ENCODE assay signal across 1 cellular context in genomic region chr4:88753658-88754431, GRCh38.
A peak's percentile ranks its signal among the peaks of the same experiment; 100 is the strongest.
TF ChIP-seq lines count a peak whose summit lies in the region.

No MANE protein-coding gene starts in this region.

TF ChIP-seq in HepG2, 621 proteins besides CTCF, POLR2A, EP300 and RAD21 (continued from another document and continues in another):
- 0 out of 2 replicates have a peak, but pooled peaks have one; percentile 43 for TF ChIP-seq TFAP4 (IDR thresholded peaks at IDR 0.05; ENCODE audit: borderline replicate concordance, low read depth)
- no peak for TF ChIP-seq GPBP1L1 (CRISPR knock-in tag; IDR thresholded peaks at IDR 0.05)
- peak; percentile 60; the same call in 1 of the 3 replicates for TF ChIP-seq MXI1 (IDR thresholded peaks at IDR 0.05; ENCODE audit: borderline replicate concordance, low read depth, low read length)
- 0 out of 4 replicates have a peak, but pooled peaks of 1 of the 2 experiments have one; percentile 23 for TF ChIP-seq KLF16 (CRISPR knock-in tag; IDR thresholded peaks at IDR 0.05)
- peak; percentile 62 for TF ChIP-seq CREM (IDR thresholded peaks at IDR 0.05)
- no peak for TF ChIP-seq CREM (CRISPR knock-in tag; IDR thresholded peaks at IDR 0.05)
- peak; percentile 71 for TF ChIP-seq ASH2L (IDR thresholded peaks at IDR 0.05; ENCODE audit: insufficient read length, low read depth, low read length)
- TF ChIP-seq ZFX (CRISPR knock-in tag; IDR thresholded peaks at IDR 0.05; ENCODE audit: low read depth), result peak; percentile 47
- TF ChIP-seq NCOR1 (IDR thresholded peaks at IDR 0.05; ENCODE audit: borderline replicate concordance, low read length), result peak; percentile 46; the same call in 1 of the 2 replicates
- TF ChIP-seq PBX2 (CRISPR knock-in tag; IDR thresholded peaks at IDR 0.05), result 0 out of 2 replicates have a peak, but pooled peaks have one; percentile 39
- no peak for TF ChIP-seq TMF1 (CRISPR knock-in tag; IDR thresholded peaks at IDR 0.05; ENCODE audit: low read depth)
- TF ChIP-seq MLX (CRISPR knock-in tag; IDR thresholded peaks at IDR 0.05), result peak; percentile 61; the same call in 1 of the 2 replicates
- TF ChIP-seq ISL2 (CRISPR knock-in tag; IDR thresholded peaks at IDR 0.05), result peak; percentile 76
- peak; percentile 76; the same call in 1 of the 2 replicates for TF ChIP-seq ETV5 (CRISPR knock-in tag; IDR thresholded peaks at IDR 0.05; ENCODE audit: borderline replicate concordance)
- peak; percentile 11; the same call in 1 of the 2 replicates for TF ChIP-seq HMG20A (CRISPR knock-in tag; IDR thresholded peaks at IDR 0.05; ENCODE audit: borderline replicate concordance)
- peak in 1 of 2 experiments; percentile 44; a peak in 1 of 4 replicates for TF ChIP-seq ATF4 (CRISPR knock-in tag; IDR thresholded peaks at IDR 0.05)
- peak; percentile 47; the same call in 1 of the 2 replicates for TF ChIP-seq AHDC1 (CRISPR knock-in tag; IDR thresholded peaks at IDR 0.05; ENCODE audit: borderline replicate concordance)
- TF ChIP-seq FOXA3 (CRISPR knock-in tag; IDR thresholded peaks at IDR 0.05), result peak; percentile 85
- TF ChIP-seq RXRB (CRISPR knock-in tag; IDR thresholded peaks at IDR 0.05; ENCODE audit: borderline replicate concordance), result peak; percentile 64; the same call in 1 of the 2 replicates
- no peak for TF ChIP-seq AKNA (CRISPR knock-in tag; IDR thresholded peaks at IDR 0.05; ENCODE audit: borderline replicate concordance)
- TF ChIP-seq FOXP4 (CRISPR knock-in tag; IDR thresholded peaks at IDR 0.05), result peak; percentile 69
- peak; percentile 90 for TF ChIP-seq HNF1A (IDR thresholded peaks at IDR 0.05; ENCODE audit: low read depth)
- TF ChIP-seq HNF1A (CRISPR knock-in tag; IDR thresholded peaks at IDR 0.05; ENCODE audit: borderline replicate concordance), result peak; percentile 95
- TF ChIP-seq ETS1 (CRISPR knock-in tag; IDR thresholded peaks at IDR 0.05), result no peak
- TF ChIP-seq ZNF362 (CRISPR knock-in tag; IDR thresholded peaks at IDR 0.05; ENCODE audit: borderline replicate concordance), result peak; percentile 72; the same call in 1 of the 2 replicates
